In genomic region chr2:220277445-220277960, GRCh38 we compare ENCODE assay signal across 13 cellular contexts.
DNase-seq lines count a peak whose midpoint lies in the region; ATAC-seq, FAIRE-seq and TF ChIP-seq lines count a peak whose summit lies in the region.
"Had no signal": no experiment of that assay in that cellular context is flagged by ENCODE, and none has a peak within 500 bp of the region (broad histone marks: within the 10 kb centered on the region; RNA-seq: fewer than 3 reads in every experiment).

No MANE protein-coding gene starts in this region.

- H3K4me3 ChIP-seq in fibroblast of pulmonary artery (replicated peaks; ENCODE audit: low read depth, low read length), result no peak overlapping the region
- H3K4me3 ChIP-seq in pancreas, result no peak overlapping the region
- H3K4me3 ChIP-seq: cardiac muscle cell had no signal

- intact Hi-C loops in pancreas (cut with DNase I), result no loop called here

- H3K9me3 ChIP-seq in pancreas (no peaks in the 10 kb centered on the region), T-helper 17 cell (ENCODE audit: control insufficient read depth, low read length, poor library complexity, severe bottlenecking) (no peaks in the 10 kb centered on the region)

- POLR2A ChIA-PET in RWPE1 (lab: Yijun Ruan, JAX; ENCODE audit: low non-redundant PET), result no interaction called here

- H3K4me1 Mint-ChIP-seq in T-helper 17 cell, result no peaks in the 10 kb centered on the region
- H3K4me1 Mint-ChIP-seq: immature natural killer cell had no signal

- no peaks in the 10 kb centered on the region for H3K27me3 Mint-ChIP-seq in T-helper 17 cell

- TF ChIP-seq CTCF in C4-2B (conservative IDR thresholded peaks at IDR 0.05) (no peak), RWPE1 (conservative IDR thresholded peaks at IDR 0.05; ENCODE audit: low read depth) (no peak), fibroblast of pulmonary artery (IDR thresholded peaks at IDR 0.05; ENCODE audit: low read length, missing control alignments) (no peak), pancreas (IDR thresholded peaks at IDR 0.05) (no peak)

- no peaks in the 10 kb centered on the region for H3K27me3 ChIP-seq in pancreas
- H3K27me3 ChIP-seq: cardiac muscle cell had no signal

- CTCF ChIA-PET in RWPE1 (lab: Yijun Ruan, JAX), result no interaction called here

- peaks cover 15 to 28% (median 25%) of the 10 kb centered on the region in 3 donors for H3K4me1 ChIP-seq in pancreas

- no peak for FAIRE-seq in pancreas (lab: Jason Lieb, UNC)

- H3K36me3 Mint-ChIP-seq in T-helper 17 cell (ENCODE audit: low read depth), result no peaks in the 10 kb centered on the region
- H3K36me3 Mint-ChIP-seq: immature natural killer cell had no signal

- DNase-seq in RWPE1 (ENCODE audit: low spot score), result peak; percentile 62
- DNase-seq in fibroblast of pulmonary artery (ENCODE audit: low read depth), result peak; percentile 79
- DNase-seq in pancreas, result peak; percentile 62 to 90 (median 79)
- DNase-seq in 8988T, result no peak
- no peak for DNase-seq in T-helper 17 cell
- DNase-seq in G401 (ENCODE audit: low spot score), result no peak
- DNase-seq: DMS79 treated with DMSO at 0.1 percent for 48 hours, immature natural killer cell, MV-4-11, SHP77 had no signal

- no peak overlapping the region for H3K4me3 Mint-ChIP-seq in T-helper 17 cell

- H3K27ac ChIP-seq in C4-2B (peak overlapping the region; percentile 58; the same call in 1 of the 2 replicates), RWPE1 (no peak overlapping the region), pancreas (peak overlapping the region; percentile 11 to 68 (median 36))
- H3K27ac ChIP-seq: cardiac muscle cell had no signal

- WGBS in pancreas, 2 donors, result 8 to 12% methylated on average over 3 of the region's 3 CpGs

- in situ Hi-C loops in G401 (cut with HindIII; ENCODE audit: low sequenced_read_pairs), result no loop called here

- peak; percentile 93 to 97 (median 96) for ATAC-seq in pancreas
- ATAC-seq in GM19463 (IDR thresholded peaks at IDR 0.05; ENCODE audit: unreplicated experiment), result no peak
- no peak for ATAC-seq in T-helper 17 cell

- no peaks in the 10 kb centered on the region for H3K36me3 ChIP-seq in pancreas
- H3K36me3 ChIP-seq: cardiac muscle cell had no signal

- H3K27ac Mint-ChIP-seq in T-helper 17 cell, result no peak overlapping the region
- H3K27ac Mint-ChIP-seq: immature natural killer cell had no signal

Comparison
In these comparisons a context has a peak if more than half of its experiments do, and no peak if none do; other contexts are left out.
1. DNase-seq: peak in RWPE1 (single experiment), fibroblast of pulmonary artery (single experiment) and pancreas (6 of 6); none in 8988T (single experiment), T-helper 17 cell (0 of 3) and G401 (single experiment).
2. ATAC-seq: peak in pancreas (4 of 4); none in GM19463 (single experiment) and T-helper 17 cell (single experiment).